ENCODE assay signal across 9 cellular contexts in the genomic region with DNA sequence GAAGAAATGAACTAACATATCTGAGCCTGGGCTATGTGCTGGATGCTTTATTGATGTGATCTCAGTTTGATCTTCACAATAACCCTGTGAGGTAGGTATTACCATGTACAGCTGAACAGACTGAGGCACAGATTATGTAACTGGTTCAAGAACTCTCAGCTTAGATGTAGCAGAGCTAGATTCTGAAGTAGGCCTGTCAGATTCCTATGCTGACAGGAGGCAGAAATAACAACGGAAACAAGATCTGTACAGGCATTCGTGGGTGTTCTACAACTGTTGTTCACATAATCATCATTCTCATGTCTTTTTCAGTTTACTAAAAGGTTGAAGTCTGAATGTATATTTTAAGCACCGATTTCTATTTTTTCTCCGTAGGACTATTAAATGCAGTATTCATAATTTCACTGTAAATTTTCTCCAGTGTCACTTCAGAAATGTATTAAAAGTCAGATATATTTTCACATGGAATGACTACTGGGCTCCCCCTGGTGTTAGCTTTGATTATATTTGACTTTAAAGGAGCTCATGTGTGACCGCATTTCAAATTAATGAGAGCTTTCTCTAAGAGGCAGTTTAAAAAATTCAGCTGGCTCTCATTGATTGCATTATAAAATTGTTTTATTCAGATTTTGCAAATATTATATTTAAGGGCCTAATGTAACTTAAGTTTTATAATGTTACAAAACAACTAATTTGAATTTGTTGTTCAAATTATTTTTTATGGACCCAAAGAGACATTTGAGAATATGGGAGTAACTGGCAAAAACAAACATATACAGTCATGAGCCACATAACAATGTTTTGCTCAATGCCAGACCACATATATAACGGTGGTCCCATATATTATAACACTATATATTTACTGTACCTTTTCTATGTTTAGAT. TPM values are rescaled to one million over a fixed set of nuclear protein-coding genes. Genes with fewer than 3 reads are reported as not detected.
A peak's percentile ranks its signal among the peaks of the same experiment; 100 is the strongest.
DNase-seq lines count a peak whose midpoint lies in the region; ATAC-seq and TF ChIP-seq lines count a peak whose summit lies in the region.
"Had no signal": no experiment of that assay in that cellular context is flagged by ENCODE, and none has a peak within 500 bp of the region (broad histone marks: within the 10 kb centered on the region; RNA-seq: fewer than 3 reads in every experiment).

No MANE protein-coding gene starts in this region.

- no peak overlapping the region for H3K4me2 ChIP-seq in mesendoderm (ENCODE audit: low read length)
- no peak overlapping the region for H3K4me2 ChIP-seq in neuronal stem cell (ENCODE audit: insufficient read depth, low read length, poor library complexity, severe bottlenecking)

- H3K27me3 ChIP-seq in heart right ventricle: peaks cover 0 to 24% (median 0%) of the 10 kb centered on the region in 7 donors
- H3K27me3 ChIP-seq in mesendoderm (ENCODE audit: insufficient read depth, low read length, poor library complexity): no peaks in the 10 kb centered on the region
- H3K27me3 ChIP-seq in neuronal stem cell (ENCODE audit: control insufficient read depth in 3 of 3, insufficient read depth in 3 of 3, low read depth in 1 of 3, low read length in 3 of 3): no peaks in the 10 kb centered on the region

- H3K14ac ChIP-seq in neuronal stem cell (ENCODE audit: low read length): no peak overlapping the region

- H4K91ac ChIP-seq in neuronal stem cell (ENCODE audit: low read depth, low read length, poor library complexity): no peak overlapping the region

- H2BK5ac ChIP-seq in mesendoderm (ENCODE audit: low read length): no peak overlapping the region
- H2BK5ac ChIP-seq in neuronal stem cell (ENCODE audit: low read length): no peak overlapping the region

- H3K36me3 ChIP-seq in heart right ventricle (no peaks in the 10 kb centered on the region), mesendoderm (ENCODE audit: control insufficient read depth, insufficient read depth, low read length) (no peaks in the 10 kb centered on the region), neuronal stem cell (replicated peaks in 1 of 2; ENCODE audit: control insufficient read depth in 2 of 2, insufficient read depth in 2 of 2, low read length in 2 of 2) (no peaks in the 10 kb centered on the region)

- ATAC-seq in heart right ventricle (no peak), left ventricle myocardium superior (no peak)

- H2BK120ac ChIP-seq in mesendoderm (ENCODE audit: low read depth, low read length) (no peak overlapping the region), neuronal stem cell (ENCODE audit: low read depth, low read length) (no peak overlapping the region)

- no peak overlapping the region for H3K4me3 Mint-ChIP-seq in brain
- H3K4me3 Mint-ChIP-seq: activated naive CD4-positive, alpha-beta T cell treated with anti-CD3 and anti-CD28 coated beads, Interleukin-2, amount 50 U/mL, for 24 hours had no signal

- H2BK15ac ChIP-seq in mesendoderm (replicated peaks; ENCODE audit: low read depth) (no peak overlapping the region), neuronal stem cell (ENCODE audit: low read length) (no peak overlapping the region)

- H3K9ac ChIP-seq in mesendoderm (ENCODE audit: low read length) (no peak overlapping the region), neuronal stem cell (ENCODE audit: low read depth, low read length, poor library complexity) (no peak overlapping the region)

- H4K8ac ChIP-seq in mesendoderm (ENCODE audit: low read depth, low read length) (no peak overlapping the region), neuronal stem cell (ENCODE audit: low read depth, low read length) (no peak overlapping the region)

- no peaks in the 10 kb centered on the region for H3K79me2 ChIP-seq in mesendoderm (ENCODE audit: control insufficient read depth, insufficient read depth, low read length)

- peak in 8 of 9 donors; percentile 13 to 67 (median 54) for TF ChIP-seq CTCF in heart right ventricle (IDR thresholded peaks at IDR 0.05)
- peak; percentile 67 to 77 for TF ChIP-seq CTCF in brain (conservative IDR thresholded peaks at IDR 0.05)

- H3K4me3 ChIP-seq in heart right ventricle: no peak overlapping the region
- H3K4me3 ChIP-seq in mesendoderm (ENCODE audit: low read length): no peak overlapping the region
- H3K4me3 ChIP-seq in neuronal stem cell (ENCODE audit: low read length in 2 of 2): no peak overlapping the region

- H3K9me3 Mint-ChIP-seq in brain: no peaks in the 10 kb centered on the region
- H3K9me3 Mint-ChIP-seq: activated naive CD4-positive, alpha-beta T cell treated with anti-CD3 and anti-CD28 coated beads, Interleukin-2, amount 50 U/mL, for 24 hours had no signal

- DNase-seq in heart right ventricle: no peak
- DNase-seq in left ventricle myocardium superior: no peak
- DNase-seq in NCI-H2196 treated with DMSO at 0.1 percent for 48 hours (lab: John Stamatoyannopoulos, UW; ENCODE audit: unreplicated experiment): peak; percentile 20
- peak; percentile 26 for DNase-seq in mesendoderm
- DNase-seq in activated naive CD4-positive, alpha-beta T cell (lab: John Stamatoyannopoulos, UW): no peak
- no peak for DNase-seq in neuronal stem cell (ENCODE audit: low spot score)
- no peak for DNase-seq in central memory CD4-positive, alpha-beta T cell

- no peak overlapping the region for H2AK5ac ChIP-seq in mesendoderm (ENCODE audit: low read length)
- no peak overlapping the region for H2AK5ac ChIP-seq in neuronal stem cell (ENCODE audit: low read depth, low read length)

- no peaks in the 10 kb centered on the region for H3K36me3 Mint-ChIP-seq in brain
- H3K36me3 Mint-ChIP-seq: activated naive CD4-positive, alpha-beta T cell treated with anti-CD3 and anti-CD28 coated beads, Interleukin-2, amount 50 U/mL, for 24 hours had no signal

- peaks cover 3% of the 10 kb centered on the region for H3K27me3 Mint-ChIP-seq in brain

- WGBS in heart right ventricle, 2 donors: 35 to 38% methylated on average over 6 of the region's 6 CpGs
- WGBS in mesendoderm (ENCODE audit: extremely low coverage, insufficient coverage, low lambda C conversion rate): no CpG with 5 or more reads among the region's 6 CpGs
- WGBS in neuronal stem cell (ENCODE audit: extremely low coverage in 2 of 2, insufficient read length in 2 of 2, insufficient replicate concordance in 1 of 2), 2 donors: no CpG with 5 or more reads among the region's 6 CpGs

- H3K9me3 ChIP-seq in heart right ventricle (no peaks in the 10 kb centered on the region), neuronal stem cell (replicated peaks in 1 of 2; ENCODE audit: control insufficient read depth in 2 of 2, insufficient read depth in 1 of 2, low read depth in 1 of 2, low read length in 2 of 2) (no peaks in the 10 kb centered on the region)

- peak overlapping the region in 2 of 5 experiments; percentile 39 to 85 for H3K27ac Mint-ChIP-seq in brain
- H3K27ac Mint-ChIP-seq: activated naive CD4-positive, alpha-beta T cell treated with anti-CD3 and anti-CD28 coated beads, Interleukin-2, amount 50 U/mL, for 24 hours had no signal

- H3K18ac ChIP-seq in mesendoderm (ENCODE audit: low read length) (no peak overlapping the region), neuronal stem cell (ENCODE audit: low read length) (no peak overlapping the region)

- peaks cover 41% of the 10 kb centered on the region for H3K4me1 Mint-ChIP-seq in brain
- H3K4me1 Mint-ChIP-seq: activated naive CD4-positive, alpha-beta T cell treated with anti-CD3 and anti-CD28 coated beads, Interleukin-2, amount 50 U/mL, for 24 hours had no signal

- H3K23ac ChIP-seq in mesendoderm (ENCODE audit: low read length) (no peak overlapping the region), neuronal stem cell (ENCODE audit: low read depth, low read length, poor library complexity) (no peak overlapping the region)

- intact Hi-C loops in heart right ventricle (cut with DNase I): loop anchor here in 4 of 10 donors (5.0 to 10.0 kb wide), 5 partner anchors 169 to 496 kb away; no protein-coding TSS in a partner anchor
- intact Hi-C loops in left ventricle myocardium superior (cut with micrococcal nuclease): no loop called here

- H2BK12ac ChIP-seq in neuronal stem cell (ENCODE audit: low read length): no peak overlapping the region

- H3K4me1 ChIP-seq in heart right ventricle (no peaks in the 10 kb centered on the region), mesendoderm (ENCODE audit: control insufficient read depth, low read depth, low read length) (no peaks in the 10 kb centered on the region), neuronal stem cell (ENCODE audit: control insufficient read depth in 2 of 2, insufficient read depth in 1 of 2, low read depth in 1 of 2, low read length in 2 of 2) (peaks cover 0 to 7% of the 10 kb centered on the region in 2 donors)

- H3K56ac ChIP-seq in mesendoderm (ENCODE audit: low read length): no peak overlapping the region

- H3K27ac ChIP-seq in heart right ventricle (no peak overlapping the region), mesendoderm (ENCODE audit: low read depth, low read length) (no peak overlapping the region), neuronal stem cell (replicated peaks; ENCODE audit: low read length) (no peak overlapping the region)

- H3K79me1 ChIP-seq in mesendoderm (ENCODE audit: low read length) (no peaks in the 10 kb centered on the region), neuronal stem cell (ENCODE audit: low read depth, low read length) (no peaks in the 10 kb centered on the region)

- H2AFZ ChIP-seq in neuronal stem cell (ENCODE audit: low read length): no peak overlapping the region

- H3K4ac ChIP-seq in mesendoderm (ENCODE audit: low read depth, low read length): no peak overlapping the region
- no peak overlapping the region for H3K4ac ChIP-seq in neuronal stem cell (ENCODE audit: low read length)

- H4K5ac ChIP-seq in mesendoderm (ENCODE audit: low read length): no peak overlapping the region

RNA-seq across cellular contexts. Expression of a gene that starts 36.4 kb away (rescaled TPM):
- not detected for total RNA-seq in heart right ventricle
- polyA plus RNA-seq in heart right ventricle: not detected
- total RNA-seq in left ventricle myocardium superior: not detected
- not detected for polyA plus RNA-seq in brain (ENCODE audit: insufficient read depth, low read depth, low replicate concordance)
- not detected for polyA plus RNA-seq in mesendoderm (2013, experiment 1 of 2)
- polyA plus RNA-seq in mesendoderm (2013, experiment 2 of 2): not detected
- polyA plus RNA-seq in neuronal stem cell (2013, experiment 1 of 2): not detected
- not detected for polyA plus RNA-seq in neuronal stem cell (2013, experiment 2 of 2)

Comparison
In these comparisons a context has a peak if more than half of its experiments do, and no peak if none do; other contexts are left out.
1. DNase-seq: peak in NCI-H2196 treated with DMSO at 0.1 percent for 48 hours (single experiment) and mesendoderm (single experiment); none in heart right ventricle (0 of 2), left ventricle myocardium superior (single experiment), activated naive CD4-positive, alpha-beta T cell (0 of 4), neuronal stem cell (single experiment) and central memory CD4-positive, alpha-beta T cell (single experiment).